ENCODE assay signal across 23 cellular contexts in genomic region chr17:43383826-43384475, GRCh38.
"Had no signal": no experiment of that assay in that cellular context is flagged by ENCODE, and none has a peak within 500 bp of the region (broad histone marks: within the 10 kb centered on the region; RNA-seq: fewer than 3 reads in every experiment).

No MANE protein-coding gene starts in this region.

- H3K27me3 Mint-ChIP-seq: activated CD8-positive, alpha-beta memory T cell treated with anti-CD3 and anti-CD28 coated beads, Interleukin-2, amount 10 ng/mL, durations not matched to agents 7 days and 5 days; activated naive CD4-positive, alpha-beta T cell treated with anti-CD3 and anti-CD28 coated beads, Interleukin-2, amount 50 U/mL, for 24 hours; activated naive CD8-positive, alpha-beta T cell treated with anti-CD3 and anti-CD28 coated beads, Interleukin-2, amount 50 U/mL, for 24 hours; dendritic cell treated with granulocyte-macrophage colony-stimulating factor and Interleukin-4, amounts not matched to agents 40 ng/mL and 50 ng/mL, for 4 days had no signal

- H3K27ac Mint-ChIP-seq: activated CD8-positive, alpha-beta memory T cell treated with anti-CD3 and anti-CD28 coated beads, Interleukin-2, amount 10 ng/mL, durations not matched to agents 7 days and 5 days; activated CD8-positive, alpha-beta T cell treated with anti-CD3 and anti-CD28 coated beads, Interleukin-2, amount 10 ng/mL, durations not matched to agents 7 days and 5 days; activated naive CD4-positive, alpha-beta T cell treated with anti-CD3 and anti-CD28 coated beads, Interleukin-2, amount 50 U/mL, for 24 hours; activated naive CD8-positive, alpha-beta T cell treated with anti-CD3 and anti-CD28 coated beads, Interleukin-2, amount 50 U/mL, for 24 hours; activated T-helper 2 cell treated with anti-CD3 and anti-CD28 coated beads, Interferon-gamma antibody, Interleukin-2, Interleukin-4, amounts not matched to agents 10 μg/mL and 5 μg/mL and 100 μg/mL, durations not matched to agents 14 hours and 24 hours and 36 hours; dendritic cell treated with granulocyte-macrophage colony-stimulating factor and Interleukin-4, amounts not matched to agents 40 ng/mL and 50 ng/mL, for 4 days; nephron had no signal

- H3K4me3 Mint-ChIP-seq: activated CD8-positive, alpha-beta memory T cell treated with anti-CD3 and anti-CD28 coated beads, Interleukin-2, amount 10 ng/mL, durations not matched to agents 7 days and 5 days; activated CD8-positive, alpha-beta T cell treated with anti-CD3 and anti-CD28 coated beads, Interleukin-2, amount 10 ng/mL, durations not matched to agents 7 days and 5 days; activated naive CD4-positive, alpha-beta T cell treated with anti-CD3 and anti-CD28 coated beads, Interleukin-2, amount 50 U/mL, for 24 hours; activated naive CD8-positive, alpha-beta T cell treated with anti-CD3 and anti-CD28 coated beads, Interleukin-2, amount 50 U/mL, for 24 hours; dendritic cell treated with granulocyte-macrophage colony-stimulating factor and Interleukin-4, amounts not matched to agents 40 ng/mL and 50 ng/mL, for 4 days had no signal

- DNase-seq: activated CD4-positive, alpha-beta T cell treated with anti-CD3 and anti-CD28 coated beads for 1 hour; activated CD8-positive, alpha-beta memory T cell treated with anti-CD3 and anti-CD28 coated beads, Interleukin-2, amount 10 ng/mL, durations not matched to agents 7 days and 5 days; activated CD8-positive, alpha-beta T cell treated with anti-CD3 and anti-CD28 coated beads, Interleukin-2, amount 10 ng/mL, durations not matched to agents 7 days and 5 days; activated naive CD8-positive, alpha-beta T cell treated with anti-CD3 and anti-CD28 coated beads, Interleukin-2, amount 50 U/mL, for 24 hours; activated T-cell treated with anti-CD3 and anti-CD28 coated beads, Interleukin-2, amount 50 U/mL, for 48 hours; amygdala; central memory CD4-positive, alpha-beta T cell; effector CD4-positive, alpha-beta T cell; foreskin melanocyte; islet precursor cell; left ventricle myocardium inferior; spleen; stimulated activated naive CD8-positive, alpha-beta T cell treated with anti-CD3 and anti-CD28 coated beads, Interleukin-15, Interleukin-2, amounts not matched to agents 100 U/mL and 50 U/mL, for 24 hours; T-helper 2 cell; trophoblast cell; uterus had no signal

- ATAC-seq: activated CD8-positive, alpha-beta memory T cell treated with anti-CD3 and anti-CD28 coated beads, Interleukin-2, amount 10 ng/mL, durations not matched to agents 7 days and 5 days; activated CD8-positive, alpha-beta T cell treated with anti-CD3 and anti-CD28 coated beads, Interleukin-2, amount 10 ng/mL, durations not matched to agents 7 days and 5 days; activated naive CD8-positive, alpha-beta T cell treated with anti-CD3 and anti-CD28 coated beads, Interleukin-2, amount 50 U/mL, for 24 hours; stimulated activated naive CD8-positive, alpha-beta T cell treated with anti-CD3 and anti-CD28 coated beads, Interleukin-15, Interleukin-2, amounts not matched to agents 100 U/mL and 50 U/mL, for 24 hours had no signal

- H3K4me1 ChIP-seq: uterus had no signal

- H3K27ac ChIP-seq: esophagus muscularis mucosa, left ventricle myocardium inferior, right atrium auricular region, spleen, thoracic aorta, uterus had no signal

- H3K27me3 ChIP-seq: esophagus muscularis mucosa, right atrium auricular region, spleen, uterus had no signal

- H3K36me3 Mint-ChIP-seq: activated naive CD4-positive, alpha-beta T cell treated with anti-CD3 and anti-CD28 coated beads, Interleukin-2, amount 50 U/mL, for 24 hours had no signal

- H3K9me3 Mint-ChIP-seq: activated naive CD4-positive, alpha-beta T cell treated with anti-CD3 and anti-CD28 coated beads, Interleukin-2, amount 50 U/mL, for 24 hours had no signal

- H3K4me3 ChIP-seq: esophagus muscularis mucosa, left ventricle myocardium inferior, right atrium auricular region, spleen, thoracic aorta, uterus had no signal

- H3K36me3 ChIP-seq: esophagus muscularis mucosa, left ventricle myocardium inferior, right atrium auricular region, spleen, thoracic aorta, uterus had no signal

- H3K9me3 ChIP-seq: esophagus muscularis mucosa, right atrium auricular region, thoracic aorta, uterus had no signal
